ENCODE assay signal across 35 cellular contexts in the genomic region with DNA sequence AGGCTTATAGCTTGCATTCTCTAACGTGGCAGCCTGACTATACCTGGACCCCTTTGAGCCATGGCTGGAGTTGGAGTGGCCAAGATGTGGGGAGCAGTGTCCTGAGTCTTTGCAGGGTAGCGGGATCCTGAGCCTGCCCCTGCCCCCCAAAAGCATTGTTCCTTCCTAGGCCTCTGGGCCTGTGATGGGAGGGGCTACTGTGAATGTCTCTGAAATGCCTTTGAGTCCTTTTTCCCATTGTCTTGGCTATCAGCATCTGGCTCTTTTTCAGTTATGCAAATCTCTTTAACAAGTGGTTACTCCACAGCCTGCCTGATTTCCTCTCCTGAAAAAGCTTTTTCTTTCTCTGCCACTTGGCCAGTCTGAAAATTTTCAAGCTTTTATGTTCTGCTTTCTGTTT. TPM values are rescaled to one million over a fixed set of nuclear protein-coding genes. Genes with fewer than 3 reads are reported as not detected.
A peak's percentile ranks its signal among the peaks of the same experiment; 100 is the strongest.
DNase-seq lines count a peak whose midpoint lies in the region; ATAC-seq and TF ChIP-seq lines count a peak whose summit lies in the region.
"Had no signal": no experiment of that assay in that cellular context is flagged by ENCODE, and none has a peak within 500 bp of the region (broad histone marks: within the 10 kb centered on the region; RNA-seq: fewer than 3 reads in every experiment).

No MANE protein-coding gene starts in this region.

- BruUV-seq in A673 (replicated peaks; lab: Mats Ljungman, UMichigan) = no TSS peak

- TF ChIP-seq POLR2A in sigmoid colon (IDR thresholded peaks at IDR 0.05) = no peak
- TF ChIP-seq POLR2A in transverse colon (IDR thresholded peaks at IDR 0.05) = no peak

- ATAC-seq in activated naive CD8-positive, alpha-beta T cell treated with anti-CD3 and anti-CD28 coated beads, Interleukin-2, amount 50 U/mL, for 24 hours = no peak
- no peak for ATAC-seq in GM21447 (IDR thresholded peaks at IDR 0.05; ENCODE audit: unreplicated experiment)
- ATAC-seq: A549, body of pancreas, left ventricle myocardium superior, PC-3, sciatic nerve had no signal

- no peak overlapping the region for H3K27ac Mint-ChIP-seq in endodermal cell
- H3K27ac Mint-ChIP-seq in activated naive CD8-positive, alpha-beta T cell treated with anti-CD3 and anti-CD28 coated beads, Interleukin-2, amount 50 U/mL, for 24 hours = no peak overlapping the region
- H3K27ac Mint-ChIP-seq: activated CD4-positive, alpha-beta T cell treated with anti-CD3 and anti-CD28 coated beads, Interleukin-2, amount 10 ng/mL, durations not matched to agents 7 days and 5 days; IgD-negative memory B cell; mesothelial cell of epicardium had no signal

- in situ Hi-C loops in transverse colon (cut with MboI; ENCODE audit: low pct_ligation_motif_present in 1 of 4, low pct_unique_long_range_greater_than_20kb in 1 of 4, low sequenced_read_pairs in 3 of 4) = no loop called here

- CTCF ChIA-PET in A673 (lab: Charles Lee) = no interaction called here

- H3K4me3 ChIP-seq in A673 (ENCODE audit: low read depth, low read length, poor library complexity, severe bottlenecking) (no peak overlapping the region), GM12865 (ENCODE audit: low read depth, low read length) (no peak overlapping the region), endodermal cell (ENCODE audit: low read length) (peak overlapping the region; percentile 68), sigmoid colon (no peak overlapping the region), transverse colon (no peak overlapping the region)
- H3K4me3 ChIP-seq: A549, body of pancreas, prostate gland had no signal

- WGBS in endodermal cell (ENCODE audit: insufficient coverage in 1 of 2, insufficient read length in 1 of 2), 2 experiments = 96 to 100% methylated on average over 1 to 2 of the region's 2 CpGs
- WGBS in sigmoid colon, 2 donors = 92 to 94% methylated on average over 2 of the region's 2 CpGs
- WGBS in transverse colon (ENCODE audit: low coverage in 1 of 2), 2 donors = 100% methylated on average over 2 of the region's 2 CpGs; no CpG with 5 or more reads in 1 of the 2 donors

- H3K4me1 ChIP-seq in A673 (ENCODE audit: insufficient read depth, low read length, poor library complexity, severe bottlenecking) (no peaks in the 10 kb centered on the region), endodermal cell (ENCODE audit: control insufficient read depth, insufficient read depth, low read length) (no peaks in the 10 kb centered on the region), sigmoid colon (no peaks in the 10 kb centered on the region), transverse colon (no peaks in the 10 kb centered on the region)
- H3K4me1 ChIP-seq: A549, BE2C, body of pancreas, Caco-2, prostate gland had no signal

- peaks cover 80% of the 10 kb centered on the region for H3K9me3 Mint-ChIP-seq in endodermal cell
- H3K9me3 Mint-ChIP-seq in activated naive CD8-positive, alpha-beta T cell treated with anti-CD3 and anti-CD28 coated beads, Interleukin-2, amount 50 U/mL, for 24 hours = peaks cover 35% of the 10 kb centered on the region

- H3K9me3 ChIP-seq in A673 (ENCODE audit: low read depth, low read length, poor library complexity, severe bottlenecking) = peaks cover 18% of the 10 kb centered on the region
- H3K9me3 ChIP-seq in endodermal cell (ENCODE audit: control insufficient read depth, low read length) = peaks cover 78% of the 10 kb centered on the region
- H3K9me3 ChIP-seq in sigmoid colon = peaks cover 0 to 13% (median 3%) of the 10 kb centered on the region in 4 donors
- H3K9me3 ChIP-seq in transverse colon = peaks cover 9 to 15% of the 10 kb centered on the region in 2 donors
- H3K9me3 ChIP-seq: BE2C, prostate gland had no signal

- TF ChIP-seq EP300 in sigmoid colon (IDR thresholded peaks at IDR 0.05) (no peak), transverse colon (IDR thresholded peaks at IDR 0.05; ENCODE audit: low read depth) (no peak)

- H3K36me3 ChIP-seq in A673 (ENCODE audit: insufficient read depth, low read length, poor library complexity, severe bottlenecking) = no peaks in the 10 kb centered on the region
- no peaks in the 10 kb centered on the region for H3K36me3 ChIP-seq in endodermal cell (ENCODE audit: control insufficient read depth, insufficient read depth, low read length)
- H3K36me3 ChIP-seq in sigmoid colon = no peaks in the 10 kb centered on the region
- H3K36me3 ChIP-seq in transverse colon = no peaks in the 10 kb centered on the region
- H3K36me3 ChIP-seq: BE2C, prostate gland, WERI-Rb-1 had no signal

- peak; percentile 49 for DNase-seq in A673 (ENCODE audit: low spot score)
- DNase-seq in GM12865 (ENCODE audit: low read depth) = peak; percentile 37
- peak; percentile 48 to 61 for DNase-seq in NCI-H526 (lab: John Stamatoyannopoulos, UW)
- no peak for DNase-seq in endodermal cell
- DNase-seq in activated naive CD8-positive, alpha-beta T cell treated with anti-CD3 and anti-CD28 coated beads, Interleukin-2, amount 50 U/mL, for 24 hours = no peak
- DNase-seq in sigmoid colon = no peak
- DNase-seq in transverse colon = no peak
- DNase-seq: activated CD4-positive, alpha-beta T cell treated with anti-CD3 and anti-CD28 coated beads, Interleukin-2, amount 10 ng/mL, durations not matched to agents 7 days and 5 days; activated naive CD4-positive, alpha-beta T cell; activated T-cell treated with anti-CD3 and anti-CD28 coated beads, Interleukin-2, amount 50 U/mL, for 48 hours; BE2C; body of pancreas; Caco-2; EL; hypothalamus; left ventricle myocardium superior; naive B cell; NCI-H2029 treated with DMSO at 0.1 percent for 48 hours; NCI-H2227 treated with DMSO at 0.1 percent for 48 hours; NCI-H748 treated with DMSO at 0.1 percent for 48 hours; nucleus accumbens; PC-3; stimulated activated naive CD4-positive, alpha-beta T cell; WERI-Rb-1 had no signal

- intact Hi-C loops in A673 (cut with micrococcal nuclease; ENCODE audit: unreplicated experiment) (no loop called here), sigmoid colon (cut with DNase I) (no loop called here), transverse colon (cut with DNase I; ENCODE audit: low total_unique reads) (no loop called here)

- H3K27me3 Mint-ChIP-seq in endodermal cell (ENCODE audit: insufficient read depth) = no peaks in the 10 kb centered on the region
- H3K27me3 Mint-ChIP-seq in activated naive CD8-positive, alpha-beta T cell treated with anti-CD3 and anti-CD28 coated beads, Interleukin-2, amount 50 U/mL, for 24 hours = no peaks in the 10 kb centered on the region
- H3K27me3 Mint-ChIP-seq: activated CD4-positive, alpha-beta T cell treated with anti-CD3 and anti-CD28 coated beads, Interleukin-2, amount 10 ng/mL, durations not matched to agents 7 days and 5 days; IgD-negative memory B cell; naive B cell had no signal

- TF ChIP-seq CTCF in A673 (conservative IDR thresholded peaks at IDR 0.05; ENCODE audit: low read depth, low read length) (no peak), GM12865 (IDR thresholded peaks at IDR 0.05; ENCODE audit: insufficient read depth, low read depth, low read length, missing control alignments) (no peak), endodermal cell (conservative IDR thresholded peaks at IDR 0.05) (no peak), sigmoid colon (IDR thresholded peaks at IDR 0.05) (no peak), transverse colon (IDR thresholded peaks at IDR 0.05) (no peak)

- no peak overlapping the region for H3K4me3 Mint-ChIP-seq in endodermal cell
- H3K4me3 Mint-ChIP-seq in activated naive CD8-positive, alpha-beta T cell treated with anti-CD3 and anti-CD28 coated beads, Interleukin-2, amount 50 U/mL, for 24 hours = no peak overlapping the region
- H3K4me3 Mint-ChIP-seq: activated CD4-positive, alpha-beta T cell treated with anti-CD3 and anti-CD28 coated beads, Interleukin-2, amount 10 ng/mL, durations not matched to agents 7 days and 5 days; IgD-negative memory B cell; mesothelial cell of epicardium had no signal

- H3K27me3 ChIP-seq in A673 (replicated peaks; ENCODE audit: insufficient read depth, low read depth, low read length, poor library complexity) = no peaks in the 10 kb centered on the region
- no peaks in the 10 kb centered on the region for H3K27me3 ChIP-seq in endodermal cell (ENCODE audit: control insufficient read depth, insufficient read depth, low read length, poor library complexity, severe bottlenecking)
- no peaks in the 10 kb centered on the region for H3K27me3 ChIP-seq in sigmoid colon
- H3K27me3 ChIP-seq in transverse colon = no peaks in the 10 kb centered on the region
- H3K27me3 ChIP-seq: BE2C, body of pancreas had no signal

- no peaks in the 10 kb centered on the region for H3K4me1 Mint-ChIP-seq in endodermal cell
- H3K4me1 Mint-ChIP-seq in activated naive CD8-positive, alpha-beta T cell treated with anti-CD3 and anti-CD28 coated beads, Interleukin-2, amount 50 U/mL, for 24 hours = no peaks in the 10 kb centered on the region
- H3K4me1 Mint-ChIP-seq: activated CD4-positive, alpha-beta T cell treated with anti-CD3 and anti-CD28 coated beads, Interleukin-2, amount 10 ng/mL, durations not matched to agents 7 days and 5 days; IgD-negative memory B cell; mesothelial cell of epicardium had no signal

- POLR2A ChIA-PET in A673 (lab: Charles Lee; ENCODE audit: low non-redundant PET) = no interaction called here

- no peak overlapping the region for H3K9ac ChIP-seq in endodermal cell (ENCODE audit: extremely low read depth, low read length, poor library complexity, severe bottlenecking)

- peaks cover 21% of the 10 kb centered on the region for H3K36me3 Mint-ChIP-seq in endodermal cell (ENCODE audit: low read depth)
- peaks cover 2% of the 10 kb centered on the region for H3K36me3 Mint-ChIP-seq in activated naive CD8-positive, alpha-beta T cell treated with anti-CD3 and anti-CD28 coated beads, Interleukin-2, amount 50 U/mL, for 24 hours (ENCODE audit: low read depth)
- H3K36me3 Mint-ChIP-seq: IgD-negative memory B cell had no signal

- H3K27ac ChIP-seq in A673 (ENCODE audit: low read depth, low read length, poor library complexity, severe bottlenecking) (no peak overlapping the region), endodermal cell (ENCODE audit: low read depth, low read length) (no peak overlapping the region), sigmoid colon (no peak overlapping the region), transverse colon (no peak overlapping the region)
- H3K27ac ChIP-seq: A549, body of pancreas, prostate gland, WERI-Rb-1 had no signal

RNA-seq across cellular contexts. Expression of gene PRL, which starts 17.0 kb away (rescaled TPM):
- total RNA-seq in A673 (2021) (0.24 TPM in 1 of 2 replicates, not detected in the other), endodermal cell (not detected), sigmoid colon (not detected), transverse colon (not detected)
- 0.25 TPM for polyA plus RNA-seq in endodermal cell (2013, experiment 1 of 2)
- not detected for polyA plus RNA-seq in endodermal cell (2013, experiment 2 of 2)
- polyA plus RNA-seq in sigmoid colon = under 1 TPM in 1 of 3 donors, not detected in 2; 0.04 TPM
- total RNA-seq: activated CD4-positive, alpha-beta T cell treated with anti-CD3 and anti-CD28 coated beads, Interleukin-2, amount 10 ng/mL, durations not matched to agents 7 days and 5 days; body of pancreas; Caco-2; dermis microvascular lymphatic vessel endothelial cell; H1; left ventricle myocardium superior; M059J; mesothelial cell of epicardium; PC-3; prostate gland; T-helper 2 cell treated with Interferon-gamma antibody and Interleukin-4, amounts not matched to agents 100 ng/mL and 5 ng/mL, for 36 hours; temporal lobe had no signal
- polyA plus RNA-seq: A549, H1, IgD-negative memory B cell had no signal

Comparison
In these comparisons a context has a peak if more than half of its experiments do, and no peak if none do; other contexts are left out.
1. DNase-seq: peak in A673 (single experiment), GM12865 (single experiment) and NCI-H526 (2 of 2); none in endodermal cell (single experiment), activated naive CD8-positive, alpha-beta T cell treated with anti-CD3 and anti-CD28 coated beads, Interleukin-2, amount 50 U/mL, for 24 hours (single experiment), sigmoid colon (single experiment) and transverse colon (single experiment).